ENCODE assay signal across 5 cellular contexts in genomic region chr12:14736441-14736840, GRCh38. TPM values are rescaled to one million over a fixed set of nuclear protein-coding genes. Genes with fewer than 3 reads are reported as not detected.
"Had no signal": no experiment of that assay in that cellular context is flagged by ENCODE, and none has a peak within 500 bp of the region (broad histone marks: within the 10 kb centered on the region; RNA-seq: fewer than 3 reads in every experiment).

No MANE protein-coding gene starts in this region.

RNA-seq across cellular contexts. Expression of gene GUCY2C, which starts 40.0 kb away (rescaled TPM):
- total RNA-seq: thyroid gland, tibial nerve, upper lobe of right lung, ureter, urinary bladder had no signal
- polyA plus RNA-seq: urinary bladder had no signal
